In genomic region chr18:51151568-51152511, GRCh38 we compare ENCODE assay signal across 8 cellular contexts. TPM values are rescaled to one million over a fixed set of nuclear protein-coding genes. Genes with fewer than 3 reads are reported as not detected.
DNase-seq lines count a peak whose midpoint lies in the region; ATAC-seq and TF ChIP-seq lines count a peak whose summit lies in the region.

No MANE protein-coding gene starts in this region.

- CTCF ChIA-PET in MCF 10A (lab: Yijun Ruan, JAX), result no interaction called here

- peaks cover 10% of the 10 kb centered on the region for H3K4me1 Mint-ChIP-seq in MCF 10A (ENCODE audit: insufficient read depth, unreplicated experiment)

- DNase-seq in activated T-cell treated with anti-CD3 and anti-CD28 coated beads for 24 hours (ENCODE audit: low read depth) (peak; percentile 68), sciatic nerve (ENCODE audit: low spot score) (no peak), MCF 10A (ENCODE audit: unreplicated experiment) (no peak), HPDE6-E6E7 (ENCODE audit: extremely low spot score) (no peak), C1 segment of cervical spinal cord (lab: John Stamatoyannopoulos, UW) (no peak), NCI-H345 treated with DMSO at 0.1 percent for 48 hours (lab: John Stamatoyannopoulos, UW; ENCODE audit: unreplicated experiment) (no peak)

- peak; percentile 26 for ATAC-seq in GM18519 (IDR thresholded peaks at IDR 0.05; ENCODE audit: low FRiP score, unreplicated experiment)
- ATAC-seq in HG03378 (IDR thresholded peaks at IDR 0.05; ENCODE audit: unreplicated experiment), result peak; percentile 46
- ATAC-seq in sciatic nerve, result peak; percentile 22

- H3K27ac Mint-ChIP-seq in MCF 10A (ENCODE audit: low read depth, unreplicated experiment), result no peak overlapping the region

- intact Hi-C loops in sciatic nerve (cut with DNase I) (no loop called here), MCF 10A (cut with micrococcal nuclease) (loop anchor here (2.0 kb wide), 1 partner anchor 17 kb away; no protein-coding TSS in a partner anchor)

- BruUV-seq in MCF 10A (replicated peaks; lab: Mats Ljungman, UMichigan), result no TSS peak

- POLR2A ChIA-PET in MCF 10A (lab: Yijun Ruan, JAX), result no interaction called here

- H3K4me3 Mint-ChIP-seq in MCF 10A (ENCODE audit: unreplicated experiment), result no peak overlapping the region

- no peaks in the 10 kb centered on the region for H3K27me3 Mint-ChIP-seq in MCF 10A (ENCODE audit: insufficient read depth, unreplicated experiment)

- no peak for TF ChIP-seq CTCF in MCF 10A (IDR thresholded peaks at IDR 0.05; ENCODE audit: unreplicated experiment)

- H3K9me3 Mint-ChIP-seq in MCF 10A (ENCODE audit: unreplicated experiment), result no peaks in the 10 kb centered on the region

- H3K36me3 Mint-ChIP-seq in MCF 10A (ENCODE audit: insufficient read depth, unreplicated experiment), result no peaks in the 10 kb centered on the region

RNA-seq across cellular contexts. Expression of gene MEX3C, which starts 45.6 kb away (rescaled TPM):
- total RNA-seq in sciatic nerve (31.9 TPM), MCF 10A (2022) (65.3 and 81.9 TPM in 2 replicates)
